In genomic region chr15:61115679-61116078, GRCh38 we compare ENCODE assay signal across 1 cellular context.
TF ChIP-seq lines count a peak whose summit lies in the region.

No MANE protein-coding gene starts in this region.

TF ChIP-seq in IMR-90, 13 proteins besides CTCF, POLR2A, EP300 and RAD21 (continued from another document):
- no peak for TF ChIP-seq MAZ (IDR thresholded peaks at IDR 0.05; ENCODE audit: borderline replicate concordance, low read depth, low read length)
- TF ChIP-seq USF2 (IDR thresholded peaks at IDR 0.05; ENCODE audit: low read depth, low read length) = no peak
- TF ChIP-seq CEBPB (IDR thresholded peaks at IDR 0.05; ENCODE audit: low read depth, low read length) = no peak
- TF ChIP-seq RFX5 (IDR thresholded peaks at IDR 0.05; ENCODE audit: low read depth, low read length) = no peak
- no peak for TF ChIP-seq SMC3 (IDR thresholded peaks at IDR 0.05; ENCODE audit: low read depth, low read length)
- TF ChIP-seq CHD1 (IDR thresholded peaks at IDR 0.05; ENCODE audit: low read depth, low read length) = no peak
- TF ChIP-seq FOS (IDR thresholded peaks at IDR 0.05; ENCODE audit: low read depth, low read length) = no peak
